ENCODE assay signal across 8 cellular contexts in the genomic region with DNA sequence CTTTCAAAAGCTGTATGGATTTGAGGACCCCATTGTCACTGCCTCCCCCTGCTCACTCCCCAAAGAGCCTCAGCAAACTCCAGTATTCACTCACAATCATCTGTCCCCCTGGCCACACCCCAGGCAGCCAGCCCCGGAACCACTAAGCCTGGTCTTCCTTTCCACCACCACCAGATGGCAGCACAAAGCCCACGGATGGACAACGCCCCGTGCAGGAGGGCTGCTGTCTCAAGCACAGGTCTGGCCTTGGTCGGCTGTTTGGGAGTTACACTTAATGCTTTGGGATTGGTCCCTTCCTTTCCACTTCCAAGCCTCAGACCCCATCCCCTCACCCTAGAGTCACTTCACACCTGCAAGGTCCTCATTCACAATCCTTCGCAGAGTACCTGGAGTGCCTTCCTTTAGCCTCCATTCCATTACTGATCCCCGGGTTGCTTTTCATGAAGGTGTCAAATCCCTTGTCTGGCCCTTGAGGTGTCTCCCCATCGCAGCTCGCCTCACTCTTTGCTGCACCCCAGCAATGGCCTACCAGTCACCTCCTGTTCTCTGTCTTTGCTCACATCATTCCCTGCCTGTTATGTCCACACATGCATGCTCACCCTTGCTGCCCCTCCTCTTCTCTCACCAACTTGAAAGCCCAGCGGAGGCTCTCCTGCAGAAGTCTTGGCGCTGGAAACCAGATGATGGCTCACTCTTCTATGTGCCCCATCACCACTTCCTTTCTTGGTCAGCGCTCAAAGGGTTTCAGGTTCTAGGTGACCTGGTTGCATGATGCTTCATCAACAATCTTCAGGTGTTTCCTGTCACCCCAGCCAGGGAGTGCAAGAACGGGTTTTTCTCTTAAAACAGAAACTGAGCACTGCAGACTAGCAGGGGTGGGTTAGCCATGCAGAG. TPM values are rescaled to one million over a fixed set of nuclear protein-coding genes. Genes with fewer than 3 reads are reported as not detected.
DNase-seq lines count a peak whose midpoint lies in the region; ATAC-seq and TF ChIP-seq lines count a peak whose summit lies in the region.

No MANE protein-coding gene starts in this region.

- no peak overlapping the region for H3K27ac Mint-ChIP-seq in activated T-helper 2 cell treated with anti-CD3 and anti-CD28 coated beads, Interferon-gamma antibody, Interleukin-2, Interleukin-4, amounts not matched to agents 10 μg/mL and 5 μg/mL and 100 μg/mL, durations not matched to agents 14 hours and 24 hours and 36 hours

- H3K4me1 ChIP-seq in gastroesophageal sphincter (peaks cover 0 to 19% (median 10%) of the 10 kb centered on the region in 3 donors), uterus (peaks cover 0 to 3% of the 10 kb centered on the region in 2 donors)

- CTCF ChIA-PET in RWPE1 (lab: Yijun Ruan, JAX), result interaction anchor here (1.0 to 1.6 kb wide), 3 partner anchors 118 to 151 kb away, joined by 3 to 6 read pairs (median 5); no protein-coding TSS in a partner anchor

- H3K27ac ChIP-seq in RWPE1 (no peak overlapping the region), gastroesophageal sphincter (no peak overlapping the region), uterus (no peak overlapping the region)

- POLR2A ChIA-PET in RWPE1 (lab: Yijun Ruan, JAX; ENCODE audit: low non-redundant PET), result no interaction called here

- peaks cover 5% of the 10 kb centered on the region for H3K36me3 Mint-ChIP-seq in activated T-helper 2 cell treated with anti-CD3 and anti-CD28 coated beads, Interferon-gamma antibody, Interleukin-2, Interleukin-4, amounts not matched to agents 10 μg/mL and 5 μg/mL and 100 μg/mL, durations not matched to agents 14 hours and 24 hours and 36 hours (ENCODE audit: low read depth)

- peak; percentile 60 for ATAC-seq in gastroesophageal sphincter

- H3K36me3 ChIP-seq in gastroesophageal sphincter (no peaks in the 10 kb centered on the region), uterus (no peaks in the 10 kb centered on the region)

- H3K4me1 Mint-ChIP-seq in activated T-helper 2 cell treated with anti-CD3 and anti-CD28 coated beads, Interferon-gamma antibody, Interleukin-2, Interleukin-4, amounts not matched to agents 10 μg/mL and 5 μg/mL and 100 μg/mL, durations not matched to agents 14 hours and 24 hours and 36 hours (ENCODE audit: low read depth), result peaks cover 58% of the 10 kb centered on the region

- DNase-seq in GM03348 (ENCODE audit: low spot score), result peak; percentile 83
- peak; percentile 7 for DNase-seq in GOT3 (lab: John Stamatoyannopoulos, UW)
- peak; percentile 70 for DNase-seq in RWPE1 (ENCODE audit: low spot score)
- peak; percentile 81 for DNase-seq in activated T-helper 2 cell treated with anti-CD3 and anti-CD28 coated beads, Interferon-gamma antibody, Interleukin-2, Interleukin-4, amounts not matched to agents 10 μg/mL and 5 μg/mL and 100 μg/mL, durations not matched to agents 14 hours and 24 hours and 36 hours (ENCODE audit: low spot score)
- peak; percentile 49 for DNase-seq in pons (ENCODE audit: low spot score)
- peak; percentile 58 to 73 for DNase-seq in uterus

- no peaks in the 10 kb centered on the region for H3K9me3 Mint-ChIP-seq in activated T-helper 2 cell treated with anti-CD3 and anti-CD28 coated beads, Interferon-gamma antibody, Interleukin-2, Interleukin-4, amounts not matched to agents 10 μg/mL and 5 μg/mL and 100 μg/mL, durations not matched to agents 14 hours and 24 hours and 36 hours

- TF ChIP-seq POLR2A in gastroesophageal sphincter (IDR thresholded peaks at IDR 0.05) (no peak), uterus (IDR thresholded peaks at IDR 0.05) (no peak)

- H3K27me3 ChIP-seq in gastroesophageal sphincter, result peaks cover 13% of the 10 kb centered on the region
- H3K27me3 ChIP-seq in uterus, result no peaks in the 10 kb centered on the region

- H3K4me3 ChIP-seq in gastroesophageal sphincter (no peak overlapping the region), uterus (no peak overlapping the region)

- no peaks in the 10 kb centered on the region for H3K9me3 ChIP-seq in gastroesophageal sphincter
- no peaks in the 10 kb centered on the region for H3K9me3 ChIP-seq in uterus

- no peak for TF ChIP-seq EP300 in gastroesophageal sphincter (IDR thresholded peaks at IDR 0.05)

- 41 to 49% methylated on average over 9 to 10 of the region's 13 CpGs for WGBS in gastroesophageal sphincter (ENCODE audit: low coverage in 1 of 2), 2 donors

- intact Hi-C loops in activated T-helper 2 cell treated with anti-CD3 and anti-CD28 coated beads, Interferon-gamma antibody, Interleukin-2, Interleukin-4, amounts not matched to agents 10 μg/mL and 5 μg/mL and 100 μg/mL, durations not matched to agents 14 hours and 24 hours and 36 hours (cut with micrococcal nuclease), result loop anchor here (1.0 to 10.0 kb wide), 9 partner anchors 12 to 844 kb away; a partner anchor contains a TSS
- intact Hi-C loops in uterus (cut with DNase I; ENCODE audit: low total_unique reads), result loop anchor here (5.0 kb wide), 1 partner anchor 136 kb away; no protein-coding TSS in a partner anchor

- H3K4me3 Mint-ChIP-seq in activated T-helper 2 cell treated with anti-CD3 and anti-CD28 coated beads, Interferon-gamma antibody, Interleukin-2, Interleukin-4, amounts not matched to agents 10 μg/mL and 5 μg/mL and 100 μg/mL, durations not matched to agents 14 hours and 24 hours and 36 hours (ENCODE audit: low read depth), result no peak overlapping the region

- TF ChIP-seq CTCF in LNCAP (IDR thresholded peaks at IDR 0.05) (peak; percentile 83), RWPE1 (conservative IDR thresholded peaks at IDR 0.05; ENCODE audit: low read depth) (peak; percentile 76), gastroesophageal sphincter (IDR thresholded peaks at IDR 0.05) (peak; percentile 74 to 90 (median 76)), uterus (IDR thresholded peaks at IDR 0.05) (peak; percentile 68 to 88 (median 82))

- H3K27me3 Mint-ChIP-seq in activated T-helper 2 cell treated with anti-CD3 and anti-CD28 coated beads, Interferon-gamma antibody, Interleukin-2, Interleukin-4, amounts not matched to agents 10 μg/mL and 5 μg/mL and 100 μg/mL, durations not matched to agents 14 hours and 24 hours and 36 hours (ENCODE audit: low read depth), result no peaks in the 10 kb centered on the region

RNA-seq across cellular contexts. Expression of a gene that starts 24.9 kb away (rescaled TPM):
- total RNA-seq in activated T-helper 2 cell treated with anti-CD3 and anti-CD28 coated beads, Interferon-gamma antibody, Interleukin-2, Interleukin-4, amounts not matched to agents 10 μg/mL and 5 μg/mL and 100 μg/mL, durations not matched to agents 14 hours and 24 hours and 36 hours, result 0.16 and 0.21 TPM in 2 replicates
- total RNA-seq in gastroesophageal sphincter (10 to 100 TPM in 1 of 4 donors, 1 to 10 TPM in 3; 2.8 to 16.8 (median 4.6) TPM), uterus (under 1 TPM in 2 of 4 donors, not detected in 2; 0.21 to 0.62 TPM)

RNA-seq across cellular contexts. Expression of a gene that starts 43.7 kb away (rescaled TPM):
- total RNA-seq in activated T-helper 2 cell treated with anti-CD3 and anti-CD28 coated beads, Interferon-gamma antibody, Interleukin-2, Interleukin-4, amounts not matched to agents 10 μg/mL and 5 μg/mL and 100 μg/mL, durations not matched to agents 14 hours and 24 hours and 36 hours, result 24.0 and 24.4 TPM in 2 replicates
- total RNA-seq in gastroesophageal sphincter (1 to 10 TPM in 1 of 4 donors, under 1 TPM in 3; 0.31 to 1.9 (median 0.49) TPM), uterus (1 to 10 TPM; 1.3 to 5.6 (median 2.0) TPM)

Comparison
In these comparisons a context has a peak if more than half of its experiments do, and no peak if none do; other contexts are left out.
1. DNase-seq: peak in every context shown above with its lines; median percentile 83 in GM03348; 81 in activated T-helper 2 cell treated with anti-CD3 and anti-CD28 coated beads, Interferon-gamma antibody, Interleukin-2, Interleukin-4, amounts not matched to agents 10 μg/mL and 5 μg/mL and 100 μg/mL, durations not matched to agents 14 hours and 24 hours and 36 hours; 70 in RWPE1; 66 in uterus; 49 in pons; 7 in GOT3.